9 cellular contexts compared by ENCODE assay signal in the genomic region with DNA sequence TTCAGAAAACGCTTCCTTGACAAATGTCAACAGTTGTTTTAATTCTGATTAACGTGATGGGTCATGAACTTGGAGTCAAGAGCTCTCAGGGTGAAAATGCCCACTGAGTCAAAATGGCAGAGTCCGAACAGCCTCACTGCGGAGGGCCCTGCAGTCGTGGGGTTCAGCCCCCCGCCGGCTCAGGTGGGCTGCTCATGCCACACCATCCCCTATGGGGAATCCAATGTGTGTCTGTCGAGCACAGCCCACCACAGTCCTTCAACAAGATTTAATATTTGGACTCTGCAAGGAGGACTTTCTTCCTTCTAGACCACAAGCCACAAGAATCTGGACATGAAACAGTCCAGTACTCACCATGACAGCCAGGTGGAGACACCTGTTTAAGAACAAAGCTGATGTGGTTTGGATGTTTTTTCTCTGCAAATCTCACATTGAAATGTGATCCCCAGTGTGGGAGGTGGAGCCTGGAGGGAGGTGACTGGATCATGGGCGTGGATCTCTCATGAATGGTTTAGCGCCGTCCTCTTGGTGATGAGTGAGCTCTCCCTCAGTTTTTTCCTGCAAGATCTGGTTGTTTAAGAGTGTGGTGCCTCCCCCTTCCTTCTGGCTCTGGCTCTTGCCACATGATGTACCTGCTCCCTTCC.
DNase-seq lines count a peak whose midpoint lies in the region; ATAC-seq, FAIRE-seq and TF ChIP-seq lines count a peak whose summit lies in the region.
"Had no signal": no experiment of that assay in that cellular context is flagged by ENCODE, and none has a peak within 500 bp of the region (broad histone marks: within the 10 kb centered on the region; RNA-seq: fewer than 3 reads in every experiment).

No MANE protein-coding gene starts in this region.

- peak; percentile 40 for FAIRE-seq in bronchial epithelial cell (lab: Jason Lieb, UNC)

- H3K36me3 ChIP-seq in GM06990 (ENCODE audit: control insufficient read depth, insufficient read depth, low read length) = no peaks in the 10 kb centered on the region
- no peaks in the 10 kb centered on the region for H3K36me3 ChIP-seq in bronchial epithelial cell (ENCODE audit: control insufficient read depth, insufficient read depth, low read length)

- H3K36me3 Mint-ChIP-seq in nephron progenitor cell (ENCODE audit: low read depth) = no peaks in the 10 kb centered on the region
- H3K36me3 Mint-ChIP-seq: activated naive CD8-positive, alpha-beta T cell had no signal

- peaks cover 18% of the 10 kb centered on the region for H3K27me3 Mint-ChIP-seq in nephron progenitor cell (ENCODE audit: low read depth, poor library complexity)
- H3K27me3 Mint-ChIP-seq: activated naive CD8-positive, alpha-beta T cell had no signal

- H3K4me3 Mint-ChIP-seq in nephron progenitor cell = peak overlapping the region; percentile 10
- H3K4me3 Mint-ChIP-seq: activated naive CD8-positive, alpha-beta T cell had no signal

- no peak for DNase-seq in GM06990 (ENCODE audit: extremely low read depth, insufficient read length)
- DNase-seq in NCI-H146 (lab: John Stamatoyannopoulos, UW) = peak; percentile 29
- DNase-seq in bronchial epithelial cell (ENCODE audit: low read depth) = peak; percentile 68
- peak; percentile 32 for DNase-seq in nephron progenitor cell
- no peak for DNase-seq in anterior cingulate cortex (lab: John Stamatoyannopoulos, UW)
- no peak for DNase-seq in cortex of kidney (lab: John Stamatoyannopoulos, UW)

- H3K4me3 ChIP-seq in GM06990 (replicated peaks; ENCODE audit: low read depth, low read length) = no peak overlapping the region
- no peak overlapping the region for H3K4me3 ChIP-seq in bronchial epithelial cell (ENCODE audit: low read depth, low read length)

- no peak overlapping the region for H3K27ac Mint-ChIP-seq in nephron progenitor cell
- H3K27ac Mint-ChIP-seq: activated naive CD8-positive, alpha-beta T cell had no signal

- TF ChIP-seq CTCF in GM06990 (IDR thresholded peaks at IDR 0.05; ENCODE audit: insufficient read depth, low read length, poor library complexity, severe bottlenecking) (peak; percentile 5), bronchial epithelial cell (IDR thresholded peaks at IDR 0.05; ENCODE audit: insufficient read depth, low read length, severe bottlenecking) (peak; percentile 21), nephron progenitor cell (IDR thresholded peaks at IDR 0.05) (peak; percentile 13)

- ATAC-seq in GM21576 (IDR thresholded peaks at IDR 0.05; ENCODE audit: unreplicated experiment) (no peak), GM21619 (IDR thresholded peaks at IDR 0.05; ENCODE audit: unreplicated experiment) (no peak)

- peaks cover 67% of the 10 kb centered on the region for H3K4me1 Mint-ChIP-seq in nephron progenitor cell

- no peaks in the 10 kb centered on the region; the same call in none of the 2 replicates for H3K27me3 ChIP-seq in GM06990 (replicated peaks; ENCODE audit: control insufficient read depth, insufficient read depth, low read length)
- H3K27me3 ChIP-seq in bronchial epithelial cell (ENCODE audit: control insufficient read depth, insufficient read depth, low read length) = no peaks in the 10 kb centered on the region

- H3K9me3 Mint-ChIP-seq in nephron progenitor cell = no peaks in the 10 kb centered on the region

Comparison
In these comparisons a context has a peak if more than half of its experiments do, and no peak if none do; other contexts are left out.
1. DNase-seq: peak in NCI-H146 (single experiment), bronchial epithelial cell (single experiment) and nephron progenitor cell (single experiment); none in GM06990 (single experiment), anterior cingulate cortex (0 of 58) and cortex of kidney (single experiment).
2. Peak in every context shown above with its lines, with median percentiles within 50 percentile points of each other: CTCF ChIP-seq.